Comparison of ENCODE assay signal across 28 cellular contexts in the genomic region with DNA sequence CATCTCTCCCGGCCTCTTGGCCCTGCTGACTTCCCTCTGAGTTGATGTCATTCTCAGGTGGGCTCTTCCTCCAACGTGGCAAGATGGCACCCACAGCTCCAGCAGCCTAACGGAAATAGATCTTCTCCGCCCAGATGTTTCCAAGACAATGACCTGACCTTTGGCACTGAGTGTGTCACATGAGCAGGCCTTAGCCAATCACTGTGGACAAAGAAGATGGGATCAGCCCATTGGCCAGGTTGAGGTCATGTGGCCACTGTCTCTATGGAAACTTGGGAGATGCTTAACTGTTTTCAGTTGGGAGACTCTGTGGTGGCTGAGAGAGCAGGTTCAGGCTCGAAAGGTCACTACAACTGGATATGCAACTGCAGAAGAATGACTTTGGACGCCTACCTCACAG. TPM values are rescaled to one million over a fixed set of nuclear protein-coding genes. Genes with fewer than 3 reads are reported as not detected.
"Had no signal": no experiment of that assay in that cellular context is flagged by ENCODE, and none has a peak within 500 bp of the region (broad histone marks: within the 10 kb centered on the region; RNA-seq: fewer than 3 reads in every experiment).

No MANE protein-coding gene starts in this region.

- H3K4me2 ChIP-seq: neural progenitor cell, smooth muscle cell had no signal

- H3K4me3 ChIP-seq: colonic mucosa, dorsolateral prefrontal cortex, esophagus muscularis mucosa, left ventricle myocardium inferior, neural progenitor cell, sigmoid colon, smooth muscle cell, stomach, suprapubic skin, transverse colon had no signal

- H2AFZ ChIP-seq: neural progenitor cell had no signal

- H3K9me3 ChIP-seq: colonic mucosa, esophagus muscularis mucosa, left ventricle myocardium inferior, sigmoid colon, stomach, suprapubic skin, transverse colon had no signal

- H3K27ac ChIP-seq: colonic mucosa, dorsolateral prefrontal cortex, esophagus muscularis mucosa, left ventricle myocardium inferior, neural progenitor cell, sigmoid colon, stomach, suprapubic skin, transverse colon, VCaP had no signal

- H3K36me3 ChIP-seq: colonic mucosa, esophagus muscularis mucosa, left ventricle myocardium inferior, neural progenitor cell, sigmoid colon, stomach, suprapubic skin, transverse colon had no signal

- H3K9ac ChIP-seq: neural progenitor cell had no signal

- ATAC-seq: effector memory CD8-positive, alpha-beta T cell; naive thymus-derived CD8-positive, alpha-beta T cell; stimulated activated memory B cell treated with anti-CD40 and anti-IgM and Interleukin-4, amounts not matched to agents 10 μg/mL and 1 μg/mL and 100 μg/mL, for 72 hours had no signal

- H3K4me1 ChIP-seq: colonic mucosa, esophagus muscularis mucosa, left ventricle myocardium inferior, neural progenitor cell, sigmoid colon, stomach, suprapubic skin, transverse colon had no signal

- FAIRE-seq: frontal cortex, urothelium cell line had no signal

- H3K27me3 ChIP-seq: colonic mucosa, neural progenitor cell, suprapubic skin had no signal

- DNase-seq: activated CD4-positive, alpha-beta T cell treated with anti-CD3 and anti-CD28 coated beads, Interleukin-2, amount 10 ng/mL, durations not matched to agents 7 days and 5 days; activated naive CD4-positive, alpha-beta T cell treated with Interleukin-2 at 50 U/mL for 16 hours; activated T-cell treated with anti-CD3 and anti-CD28 coated beads, Interleukin-2, amount 50 U/mL, for 24 hours; amygdala; colonic mucosa; dorsolateral prefrontal cortex; effector memory CD8-positive, alpha-beta T cell; hippocampal formation; left ventricle myocardium inferior; naive thymus-derived CD8-positive, alpha-beta T cell; sigmoid colon; stimulated activated CD4-positive, alpha-beta T cell treated with anti-CD3 and anti-CD28 coated beads, Interleukin-15, amount 100 ng/mL, for 24 hours; stomach; transverse colon had no signal

RNA-seq across cellular contexts. Expression of a gene that starts 14.9 kb away (rescaled TPM):
- total RNA-seq: activated CD4-positive, alpha-beta T cell treated with anti-CD3 and anti-CD28 coated beads, Interleukin-2, amount 10 ng/mL, durations not matched to agents 7 days and 5 days; bronchial epithelial cell; colonic mucosa; dorsolateral prefrontal cortex; esophagus muscularis mucosa; frontal cortex; left ventricle myocardium inferior; lung microvascular endothelial cell; mesothelial cell of epicardium; naive thymus-derived CD8-positive, alpha-beta T cell; osteoblast; posterior vena cava; renal cortical epithelial cell; sigmoid colon; smooth muscle cell; stomach; suprapubic skin; transverse colon had no signal
- polyA plus RNA-seq: naive thymus-derived CD8-positive, alpha-beta T cell; sigmoid colon; smooth muscle cell; stomach had no signal

RNA-seq across cellular contexts. Expression of a gene that starts 24.1 kb away (rescaled TPM):
- total RNA-seq: activated CD4-positive, alpha-beta T cell treated with anti-CD3 and anti-CD28 coated beads, Interleukin-2, amount 10 ng/mL, durations not matched to agents 7 days and 5 days; bronchial epithelial cell; colonic mucosa; dorsolateral prefrontal cortex; esophagus muscularis mucosa; frontal cortex; left ventricle myocardium inferior; lung microvascular endothelial cell; mesothelial cell of epicardium; naive thymus-derived CD8-positive, alpha-beta T cell; osteoblast; posterior vena cava; renal cortical epithelial cell; sigmoid colon; smooth muscle cell; stomach; suprapubic skin; transverse colon had no signal
- polyA plus RNA-seq: naive thymus-derived CD8-positive, alpha-beta T cell; sigmoid colon; smooth muscle cell; stomach had no signal

RNA-seq across cellular contexts. Expression of a gene that starts 33.7 kb away (rescaled TPM):
- total RNA-seq: activated CD4-positive, alpha-beta T cell treated with anti-CD3 and anti-CD28 coated beads, Interleukin-2, amount 10 ng/mL, durations not matched to agents 7 days and 5 days; bronchial epithelial cell; colonic mucosa; dorsolateral prefrontal cortex; esophagus muscularis mucosa; frontal cortex; left ventricle myocardium inferior; lung microvascular endothelial cell; mesothelial cell of epicardium; naive thymus-derived CD8-positive, alpha-beta T cell; osteoblast; posterior vena cava; renal cortical epithelial cell; sigmoid colon; smooth muscle cell; stomach; suprapubic skin; transverse colon had no signal
- polyA plus RNA-seq: naive thymus-derived CD8-positive, alpha-beta T cell; sigmoid colon; smooth muscle cell; stomach had no signal

RNA-seq across cellular contexts. Expression of a gene that starts 42.8 kb away (rescaled TPM):
- total RNA-seq: activated CD4-positive, alpha-beta T cell treated with anti-CD3 and anti-CD28 coated beads, Interleukin-2, amount 10 ng/mL, durations not matched to agents 7 days and 5 days; bronchial epithelial cell; colonic mucosa; dorsolateral prefrontal cortex; esophagus muscularis mucosa; frontal cortex; left ventricle myocardium inferior; lung microvascular endothelial cell; mesothelial cell of epicardium; naive thymus-derived CD8-positive, alpha-beta T cell; osteoblast; posterior vena cava; renal cortical epithelial cell; sigmoid colon; smooth muscle cell; stomach; suprapubic skin; transverse colon had no signal
- polyA plus RNA-seq: naive thymus-derived CD8-positive, alpha-beta T cell; sigmoid colon; smooth muscle cell; stomach had no signal

RNA-seq across cellular contexts. Expression of a gene that starts 52.2 kb away (rescaled TPM):
- total RNA-seq: activated CD4-positive, alpha-beta T cell treated with anti-CD3 and anti-CD28 coated beads, Interleukin-2, amount 10 ng/mL, durations not matched to agents 7 days and 5 days; bronchial epithelial cell; colonic mucosa; dorsolateral prefrontal cortex; esophagus muscularis mucosa; frontal cortex; left ventricle myocardium inferior; lung microvascular endothelial cell; mesothelial cell of epicardium; naive thymus-derived CD8-positive, alpha-beta T cell; osteoblast; posterior vena cava; renal cortical epithelial cell; sigmoid colon; smooth muscle cell; stomach; suprapubic skin; transverse colon had no signal
- polyA plus RNA-seq: naive thymus-derived CD8-positive, alpha-beta T cell; sigmoid colon; smooth muscle cell; stomach had no signal
